In the genomic region with DNA sequence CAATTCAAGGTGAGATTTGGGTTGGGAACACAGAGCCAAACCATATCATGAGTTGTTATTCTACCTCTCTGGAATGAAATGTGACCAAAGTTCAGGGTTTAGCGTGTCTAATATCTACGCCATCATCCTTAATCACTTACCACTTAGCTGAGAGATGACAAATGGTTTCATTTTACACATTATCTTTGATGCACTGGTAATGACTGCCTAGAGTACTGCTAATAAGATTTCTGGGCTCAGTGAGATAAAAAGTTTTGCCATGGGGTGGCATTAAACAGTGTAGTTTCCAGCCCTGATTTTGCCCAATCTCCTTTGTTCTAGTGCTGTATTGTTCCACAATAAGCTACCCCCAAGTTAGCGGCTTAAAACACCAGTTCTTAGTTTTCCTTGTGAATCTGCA, we compare ENCODE assay signal across 17 cellular contexts.
"Had no signal": no experiment of that assay in that cellular context is flagged by ENCODE, and none has a peak within 500 bp of the region (broad histone marks: within the 10 kb centered on the region; RNA-seq: fewer than 3 reads in every experiment).

No MANE protein-coding gene starts in this region.

- H3K4me1 Mint-ChIP-seq: nephron; stimulated activated memory B cell treated with anti-CD40 and anti-IgM and Interleukin-4, amounts not matched to agents 10 μg/mL and 1 μg/mL and 100 μg/mL, for 72 hours had no signal

- H3K36me3 Mint-ChIP-seq: immature natural killer cell; stimulated activated memory B cell treated with anti-CD40 and anti-IgM and Interleukin-4, amounts not matched to agents 10 μg/mL and 1 μg/mL and 100 μg/mL, for 72 hours had no signal

- H3K4me3 Mint-ChIP-seq: activated naive CD8-positive, alpha-beta T cell treated with anti-CD3 and anti-CD28 coated beads, Interleukin-2, amount 10 ng/mL, durations not matched to agents 7 days and 5 days; effector memory CD8-positive, alpha-beta T cell; immature natural killer cell; nephron; stimulated activated memory B cell treated with anti-CD40 and anti-IgM and Interleukin-4, amounts not matched to agents 10 μg/mL and 1 μg/mL and 100 μg/mL, for 72 hours had no signal

- DNase-seq: activated CD4-positive, alpha-beta T cell treated with anti-CD3 and anti-CD28 coated beads, Interleukin-2, amount 50 U/mL, for 4 hours; activated CD4-positive, CD25-positive, alpha-beta regulatory T cell; activated naive CD8-positive, alpha-beta T cell treated with anti-CD3 and anti-CD28 coated beads, Interleukin-2, amount 10 ng/mL, durations not matched to agents 7 days and 5 days; anterior cingulate cortex; dermis blood vessel endothelial cell; effector memory CD8-positive, alpha-beta T cell; gastrocnemius medialis; heart left ventricle; immature natural killer cell; nucleus accumbens; posterior cingulate gyrus; retina; SW 1271; transverse colon had no signal

- H3K27ac ChIP-seq: gastrocnemius medialis, heart left ventricle, transverse colon, vagina had no signal

- H3K4me1 ChIP-seq: gastrocnemius medialis, transverse colon, vagina had no signal

- H3K27me3 Mint-ChIP-seq: activated naive CD8-positive, alpha-beta T cell treated with anti-CD3 and anti-CD28 coated beads, Interleukin-2, amount 10 ng/mL, durations not matched to agents 7 days and 5 days; effector memory CD8-positive, alpha-beta T cell; stimulated activated memory B cell treated with anti-CD40 and anti-IgM and Interleukin-4, amounts not matched to agents 10 μg/mL and 1 μg/mL and 100 μg/mL, for 72 hours had no signal

- H3K9me3 Mint-ChIP-seq: effector memory CD8-positive, alpha-beta T cell; immature natural killer cell; stimulated activated memory B cell treated with anti-CD40 and anti-IgM and Interleukin-4, amounts not matched to agents 10 μg/mL and 1 μg/mL and 100 μg/mL, for 72 hours had no signal

- ATAC-seq: effector memory CD8-positive, alpha-beta T cell; gastrocnemius medialis; heart left ventricle; stimulated activated memory B cell treated with anti-CD40 and anti-IgM and Interleukin-4, amounts not matched to agents 10 μg/mL and 1 μg/mL and 100 μg/mL, for 72 hours had no signal

- H3K27ac Mint-ChIP-seq: effector memory CD8-positive, alpha-beta T cell; immature natural killer cell; nephron; stimulated activated memory B cell treated with anti-CD40 and anti-IgM and Interleukin-4, amounts not matched to agents 10 μg/mL and 1 μg/mL and 100 μg/mL, for 72 hours had no signal

- H3K27me3 ChIP-seq: gastrocnemius medialis, heart left ventricle, transverse colon, vagina had no signal
